ENCODE assay signal across 15 cellular contexts in the genomic region with DNA sequence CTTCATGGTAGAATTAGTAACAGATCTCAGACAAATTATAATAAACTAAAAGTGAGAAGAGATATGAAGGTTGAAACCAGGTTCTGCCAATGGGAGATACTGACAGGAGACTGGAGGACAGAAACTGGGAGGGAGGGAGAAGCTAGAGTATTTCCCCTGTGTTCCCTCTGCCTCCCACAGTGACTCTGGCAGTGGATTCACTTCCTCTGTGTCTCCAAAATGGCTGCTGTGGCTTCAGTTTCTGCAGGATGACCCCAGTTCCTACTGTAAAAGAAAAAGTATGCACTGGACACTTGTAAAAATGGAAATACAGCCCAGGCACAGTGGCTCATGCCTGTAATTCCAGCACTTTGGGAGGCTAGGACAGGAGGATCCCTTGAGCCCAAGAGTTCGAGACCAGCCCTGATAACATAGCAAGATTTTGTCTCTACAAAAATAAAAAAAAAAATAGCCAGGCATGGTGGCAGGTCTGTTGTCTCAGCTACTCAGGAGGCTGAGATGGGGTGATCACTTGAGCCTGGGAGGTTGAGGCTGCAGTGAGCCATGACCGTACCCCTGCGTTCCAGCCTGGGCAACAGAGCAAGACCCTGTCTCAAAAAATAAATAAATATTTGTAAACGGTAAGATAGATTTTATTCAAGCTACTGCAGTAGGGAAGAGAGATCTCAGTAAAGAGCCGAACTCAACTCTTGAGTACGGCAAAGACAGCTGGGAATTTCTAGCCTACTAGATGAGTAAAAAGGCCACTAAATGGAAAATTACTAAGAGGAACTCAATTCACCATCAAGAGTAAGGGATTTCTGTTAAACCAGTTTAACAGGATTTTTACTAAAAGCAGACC.
"Had no signal": no experiment of that assay in that cellular context is flagged by ENCODE, and none has a peak within 500 bp of the region (broad histone marks: within the 10 kb centered on the region; RNA-seq: fewer than 3 reads in every experiment).

No MANE protein-coding gene starts in this region.

- H3K4me3 ChIP-seq: breast epithelium, esophagus muscularis mucosa, thoracic aorta, uterus had no signal

- H3K4me3 Mint-ChIP-seq: activated CD4-positive, alpha-beta memory T cell treated with anti-CD3 and anti-CD28 coated beads, Interleukin-2, amount 10 ng/mL, durations not matched to agents 7 days and 5 days; activated CD4-positive, alpha-beta T cell treated with anti-CD3 and anti-CD28 coated beads for 36 hours; activated naive CD8-positive, alpha-beta T cell treated with anti-CD3 and anti-CD28 coated beads for 36 hours; natural killer cell treated with Interleukin-12 subunit alpha and Interleukin-12 subunit beta and Interleukin-15 and Interleukin-18, amount 100 ng/mL, for 72 hours; stimulated activated naive CD8-positive, alpha-beta T cell treated with anti-CD3 and anti-CD28 coated beads, Interleukin-15, amount 100 ng/mL, for 72 hours had no signal

- H3K36me3 ChIP-seq: breast epithelium, esophagus muscularis mucosa, thoracic aorta, uterus had no signal

- H3K36me3 Mint-ChIP-seq: activated naive CD8-positive, alpha-beta T cell treated with anti-CD3 and anti-CD28 coated beads for 36 hours; natural killer cell treated with Interleukin-12 subunit alpha and Interleukin-12 subunit beta and Interleukin-15 and Interleukin-18, amount 100 ng/mL, for 72 hours had no signal

- ATAC-seq: activated CD4-positive, alpha-beta T cell treated with anti-CD3 and anti-CD28 coated beads for 36 hours; left cardiac atrium; natural killer cell treated with Interleukin-12 subunit alpha and Interleukin-12 subunit beta and Interleukin-15 and Interleukin-18, amount 100 ng/mL, for 72 hours; stimulated activated naive CD8-positive, alpha-beta T cell treated with anti-CD3 and anti-CD28 coated beads, Interleukin-15, amount 100 ng/mL, for 72 hours had no signal

- H3K4me1 Mint-ChIP-seq: activated CD4-positive, alpha-beta memory T cell treated with anti-CD3 and anti-CD28 coated beads, Interleukin-2, amount 10 ng/mL, durations not matched to agents 7 days and 5 days; activated CD4-positive, alpha-beta T cell treated with anti-CD3 and anti-CD28 coated beads for 36 hours; activated naive CD8-positive, alpha-beta T cell treated with anti-CD3 and anti-CD28 coated beads for 36 hours; stimulated activated naive CD8-positive, alpha-beta T cell treated with anti-CD3 and anti-CD28 coated beads, Interleukin-15, amount 100 ng/mL, for 72 hours had no signal

- H3K9me3 ChIP-seq: esophagus muscularis mucosa, thoracic aorta, uterus had no signal

- H3K4me1 ChIP-seq: breast epithelium, esophagus muscularis mucosa, uterus had no signal

- H3K27ac Mint-ChIP-seq: activated CD4-positive, alpha-beta memory T cell treated with anti-CD3 and anti-CD28 coated beads, Interleukin-2, amount 10 ng/mL, durations not matched to agents 7 days and 5 days; activated CD4-positive, alpha-beta T cell treated with anti-CD3 and anti-CD28 coated beads for 36 hours; activated naive CD8-positive, alpha-beta T cell treated with anti-CD3 and anti-CD28 coated beads for 36 hours; natural killer cell treated with Interleukin-12 subunit alpha and Interleukin-12 subunit beta and Interleukin-15 and Interleukin-18, amount 100 ng/mL, for 72 hours had no signal

- DNase-seq: activated CD4-positive, alpha-beta memory T cell treated with anti-CD3 and anti-CD28 coated beads, Interleukin-2, amount 10 ng/mL, durations not matched to agents 7 days and 5 days; activated CD4-positive, alpha-beta T cell treated with anti-CD3 and anti-CD28 coated beads for 36 hours; activated gamma-delta T cell; activated naive CD8-positive, alpha-beta T cell treated with anti-CD3 and anti-CD28 coated beads for 36 hours; activated T-cell treated with anti-CD3 and anti-CD28 coated beads, Interleukin-2, amount 50 U/mL, for 48 hours; aorta; left cardiac atrium; mammary epithelial cell; stimulated activated CD4-positive, alpha-beta T cell treated with anti-CD3 and anti-CD28 coated beads, Interleukin-4, amount 100 ng/mL, for 24 hours; stimulated activated naive CD8-positive, alpha-beta T cell treated with anti-CD3 and anti-CD28 coated beads, Interleukin-15, amount 100 ng/mL, for 72 hours; uterus had no signal

- H3K9me3 Mint-ChIP-seq: activated CD4-positive, alpha-beta memory T cell treated with anti-CD3 and anti-CD28 coated beads, Interleukin-2, amount 10 ng/mL, durations not matched to agents 7 days and 5 days; activated naive CD8-positive, alpha-beta T cell treated with anti-CD3 and anti-CD28 coated beads for 36 hours; natural killer cell treated with Interleukin-12 subunit alpha and Interleukin-12 subunit beta and Interleukin-15 and Interleukin-18, amount 100 ng/mL, for 72 hours; stimulated activated naive CD8-positive, alpha-beta T cell treated with anti-CD3 and anti-CD28 coated beads, Interleukin-15, amount 100 ng/mL, for 72 hours had no signal

- H3K27ac ChIP-seq: breast epithelium, esophagus muscularis mucosa, thoracic aorta, uterus had no signal

- H3K27me3 Mint-ChIP-seq: activated CD4-positive, alpha-beta memory T cell treated with anti-CD3 and anti-CD28 coated beads, Interleukin-2, amount 10 ng/mL, durations not matched to agents 7 days and 5 days; activated naive CD8-positive, alpha-beta T cell treated with anti-CD3 and anti-CD28 coated beads for 36 hours; natural killer cell treated with Interleukin-12 subunit alpha and Interleukin-12 subunit beta and Interleukin-15 and Interleukin-18, amount 100 ng/mL, for 72 hours; stimulated activated naive CD8-positive, alpha-beta T cell treated with anti-CD3 and anti-CD28 coated beads, Interleukin-15, amount 100 ng/mL, for 72 hours had no signal

- H3K27me3 ChIP-seq: breast epithelium, esophagus muscularis mucosa, uterus had no signal
